ENCODE assay signal across 37 cellular contexts in the genomic region with DNA sequence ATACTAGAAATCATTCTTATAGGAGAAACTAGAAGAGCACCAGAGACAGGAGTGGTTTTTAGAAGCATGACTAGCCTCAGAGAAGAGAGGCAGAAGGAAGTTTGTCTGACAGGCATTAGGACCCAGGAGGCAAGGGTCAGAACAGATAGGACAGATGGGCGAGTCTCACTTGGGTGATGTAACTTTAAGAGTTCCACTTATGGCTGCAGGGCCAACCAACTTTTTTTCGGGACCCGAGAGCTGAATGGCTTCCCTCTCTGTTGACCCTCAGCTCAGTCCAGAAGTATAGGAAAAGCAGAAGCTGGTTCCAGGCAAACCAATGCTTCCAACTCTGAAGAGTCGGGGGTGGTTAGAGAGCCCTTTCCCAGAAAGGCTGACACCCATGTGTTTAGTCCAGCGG.
"Had no signal": no experiment of that assay in that cellular context is flagged by ENCODE, and none has a peak within 500 bp of the region (broad histone marks: within the 10 kb centered on the region; RNA-seq: fewer than 3 reads in every experiment).

No MANE protein-coding gene starts in this region.

- H3K4me1 ChIP-seq: adrenal gland, body of pancreas, esophagus muscularis mucosa, foreskin keratinocyte, gastrocnemius medialis had no signal

- H3K36me3 ChIP-seq: adrenal gland, esophagus muscularis mucosa, gastrocnemius medialis, heart left ventricle had no signal

- H3K27ac ChIP-seq: adrenal gland, body of pancreas, esophagus muscularis mucosa, foreskin keratinocyte, gastrocnemius medialis, heart left ventricle, VCaP had no signal

- DNase-seq: activated CD4-positive, alpha-beta memory T cell treated with anti-CD3 and anti-CD28 coated beads, Interleukin-2, amount 10 ng/mL, durations not matched to agents 7 days and 5 days; activated CD4-positive, alpha-beta T cell treated with anti-CD3 and anti-CD28 coated beads for 1 hour; activated CD4-positive, alpha-beta T cell treated with anti-CD3 and anti-CD28 coated beads for 4 hours; activated CD4-positive, alpha-beta T cell treated with anti-CD3 and anti-CD28 coated beads, Interleukin-2, amount 10 ng/mL, durations not matched to agents 7 days and 5 days; activated CD4-positive, alpha-beta T cell treated with anti-CD3 and anti-CD28 coated beads, Interleukin-2, amount 50 U/mL, for 4 hours; activated CD8-positive, alpha-beta memory T cell treated with anti-CD3 and anti-CD28 coated beads, Interleukin-2, amount 50 U/mL, for 48 hours; activated effector memory CD4-positive, alpha-beta T cell treated with Interleukin-2 at 50 U/mL for 16 hours; activated gamma-delta T cell treated with Interleukin-2 at 50 U/mL for 16 hours; activated naive CD4-positive, alpha-beta T cell treated with anti-CD3 and anti-CD28 coated beads for 36 hours; activated naive CD8-positive, alpha-beta T cell treated with anti-CD3 and anti-CD28 coated beads for 36 hours; activated naive CD8-positive, alpha-beta T cell treated with anti-CD3 and anti-CD28 coated beads, Interleukin-2, amount 50 U/mL, for 24 hours; activated T-cell treated with anti-CD3 and anti-CD28 coated beads for 4 hours; activated T-cell treated with anti-CD3 and anti-CD28 coated beads, Interleukin-2, amount 50 U/mL, for 24 hours; activated T-cell treated with anti-CD3 and anti-CD28 coated beads, Interleukin-2, amount 50 U/mL, for 72 hours; adrenal gland; amygdala; aorta; body of pancreas; caudate nucleus; cortex of kidney; dermis blood vessel endothelial cell; effector CD4-positive, alpha-beta T cell; effector memory CD8-positive, alpha-beta T cell; foreskin keratinocyte; gastrocnemius medialis; glutamatergic neuron; heart left ventricle; hypothalamus; T-helper 2 cell had no signal

- H3K9me3 ChIP-seq: adrenal gland, body of pancreas, gastrocnemius medialis had no signal

- FAIRE-seq: colon, endometrium, endothelial cell of umbilical vein, TTC549 had no signal

- H3K27me3 ChIP-seq: adrenal gland, body of pancreas, esophagus muscularis mucosa, foreskin keratinocyte, gastrocnemius medialis, heart left ventricle had no signal

- H3K4me3 ChIP-seq: adrenal gland, body of pancreas, esophagus muscularis mucosa, gastrocnemius medialis, heart left ventricle had no signal

- ATAC-seq: activated naive CD8-positive, alpha-beta T cell treated with anti-CD3 and anti-CD28 coated beads, Interleukin-2, amount 50 U/mL, for 24 hours; activated T-cell treated with anti-CD3 and anti-CD28 coated beads, Interleukin-2, amount 50 U/mL, for 72 hours; activated T-helper 17 cell treated with anti-CD3 and anti-CD28 coated beads, Interleukin-2, amount 50 U/mL, for 72 hours; body of pancreas; effector memory CD8-positive, alpha-beta T cell; foreskin keratinocyte; gastrocnemius medialis; heart left ventricle; WTC11 had no signal
